9 cellular contexts compared by ENCODE assay signal in the genomic region with DNA sequence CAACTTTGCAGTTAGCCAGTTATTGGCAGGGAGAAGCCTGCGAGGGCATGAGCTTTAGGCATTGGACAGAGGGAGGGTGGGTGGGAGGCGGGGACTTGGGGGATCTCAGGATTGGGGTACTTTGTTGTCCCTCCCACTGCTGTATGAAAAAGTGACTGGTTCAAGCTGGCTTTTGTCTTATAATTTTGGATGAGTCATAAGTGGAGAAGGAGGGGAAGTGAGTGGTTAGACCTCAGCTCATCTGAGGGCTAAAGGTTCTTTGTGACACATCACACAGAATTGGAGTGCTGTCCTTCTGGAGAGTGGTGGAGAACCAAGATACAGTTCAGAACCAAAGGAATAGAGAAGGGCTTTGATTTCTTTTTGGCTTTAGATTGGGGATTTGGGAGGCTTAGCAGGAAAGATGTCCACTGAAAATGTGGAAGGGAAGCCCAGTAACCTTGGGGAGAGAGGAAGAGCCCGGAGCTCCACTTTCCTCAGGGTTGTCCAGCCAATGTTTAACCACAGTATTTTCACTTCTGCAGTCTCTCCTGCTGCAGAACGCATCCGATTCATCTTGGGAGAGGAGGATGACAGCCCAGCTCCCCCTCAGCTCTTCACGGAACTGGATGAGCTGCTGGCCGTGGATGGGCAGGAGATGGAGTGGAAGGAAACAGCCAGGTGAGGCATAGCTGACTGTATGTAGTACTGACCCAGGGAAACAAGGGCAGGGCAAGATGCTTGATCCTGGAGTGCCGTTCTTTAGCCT. TPM values are rescaled to one million over a fixed set of nuclear protein-coding genes. Genes with fewer than 3 reads are reported as not detected.
DNase-seq lines count a peak whose midpoint lies in the region; ATAC-seq and TF ChIP-seq lines count a peak whose summit lies in the region.
"Had no signal": no experiment of that assay in that cellular context is flagged by ENCODE, and none has a peak within 500 bp of the region (broad histone marks: within the 10 kb centered on the region; RNA-seq: fewer than 3 reads in every experiment).

A gene (plus strand): TSS at position 175 of the 748 bp plus-strand sequence.

- H3K4me1 ChIP-seq in OCI-LY3 (ENCODE audit: low read length) (peaks cover 9% of the 10 kb centered on the region), left ventricle myocardium inferior (peaks cover 7% of the 10 kb centered on the region)

- no peaks in the 10 kb centered on the region for H4K20me1 ChIP-seq in OCI-LY3 (ENCODE audit: insufficient read depth, low read length)

- no peak for TF ChIP-seq CTCF in OCI-LY3 (IDR thresholded peaks at IDR 0.05; ENCODE audit: low read depth, low read length)
- TF ChIP-seq CTCF in left ventricle myocardium inferior (IDR thresholded peaks at IDR 0.05; ENCODE audit: borderline replicate concordance) = no peak
- TF ChIP-seq CTCF in coronary artery (IDR thresholded peaks at IDR 0.05) = no peak

- DNase-seq in DMS53 (lab: John Stamatoyannopoulos, UW) = peak; percentile 4
- no peak for DNase-seq in DMS53 treated with DMSO at 0.1 percent for 48 hours (lab: John Stamatoyannopoulos, UW; ENCODE audit: unreplicated experiment)
- no peak for DNase-seq in left ventricle myocardium inferior
- no peak for DNase-seq in coronary artery (ENCODE audit: low spot score)
- no peak for DNase-seq in DMS 273 (lab: John Stamatoyannopoulos, UW; ENCODE audit: unreplicated experiment)
- no peak for DNase-seq in NCI-H146 treated with DMSO at 0.1 percent for 48 hours (lab: John Stamatoyannopoulos, UW; ENCODE audit: unreplicated experiment)

- H3K9ac ChIP-seq in OCI-LY3 (ENCODE audit: low read length) = no peak within 1 kb of the TSS

- H3K27ac ChIP-seq in OCI-LY3 (ENCODE audit: low read length) (no peak within 1 kb of the TSS), left ventricle myocardium inferior (replicated peaks) (no peak within 1 kb of the TSS), coronary artery (no peak within 1 kb of the TSS)
- H3K27ac ChIP-seq: 22Rv1 had no signal

- H3K36me3 ChIP-seq in OCI-LY3 (replicated peaks; ENCODE audit: low read depth, low read length) (no peaks in the 10 kb centered on the region), left ventricle myocardium inferior (no peaks in the 10 kb centered on the region)

- H3K79me2 ChIP-seq in OCI-LY3 (ENCODE audit: low read length) = no peaks in the 10 kb centered on the region

- H3K4me3 ChIP-seq in OCI-LY3 (ENCODE audit: low read length) (peak within 1 kb of the TSS; percentile 38), left ventricle myocardium inferior (no peak within 1 kb of the TSS), coronary artery (no peak within 1 kb of the TSS)

- intact Hi-C loops in left ventricle myocardium inferior (cut with micrococcal nuclease) = no loop called here

- no peaks in the 10 kb centered on the region for H3K9me3 ChIP-seq in OCI-LY3 (ENCODE audit: insufficient read depth, low read length)
- no peaks in the 10 kb centered on the region for H3K9me3 ChIP-seq in left ventricle myocardium inferior (replicated peaks)

- ATAC-seq in HG02852 (IDR thresholded peaks at IDR 0.05; ENCODE audit: unreplicated experiment) = peak; percentile 100

- no peak within 1 kb of the TSS for H2AFZ ChIP-seq in OCI-LY3 (ENCODE audit: low read depth, low read length)

- peaks cover 17% of the 10 kb centered on the region for H3K27me3 ChIP-seq in OCI-LY3 (ENCODE audit: low read depth, low read length)
- no peaks in the 10 kb centered on the region for H3K27me3 ChIP-seq in left ventricle myocardium inferior (ENCODE audit: low read depth)

- H3K4me2 ChIP-seq in OCI-LY3 (ENCODE audit: low read length) = peak within 1 kb of the TSS; percentile 73

RNA-seq across cellular contexts. Expression of the gene that starts here (rescaled TPM):
- total RNA-seq in left ventricle myocardium inferior = 29.8 TPM
